In genomic region chr22:43955883-43956286, GRCh38 we compare ENCODE assay signal across 8 cellular contexts. TPM values are rescaled to one million over a fixed set of nuclear protein-coding genes. Genes with fewer than 3 reads are reported as not detected.
DNase-seq lines count a peak whose midpoint lies in the region; ATAC-seq, FAIRE-seq and TF ChIP-seq lines count a peak whose summit lies in the region.

No MANE protein-coding gene starts in this region.

- H3K4me3 Mint-ChIP-seq in activated naive CD4-positive, alpha-beta T cell treated with anti-CD3 and anti-CD28 coated beads, Interleukin-2, amount 50 U/mL, for 24 hours, result peak overlapping the region; percentile 94
- H3K4me3 Mint-ChIP-seq in naive B cell, result peak overlapping the region; percentile 92 to 100 (median 96)

- FAIRE-seq in D721Med (lab: Jason Lieb, UNC), result no peak

- peak overlapping the region; percentile 92 for H3K27ac Mint-ChIP-seq in activated naive CD4-positive, alpha-beta T cell treated with anti-CD3 and anti-CD28 coated beads, Interleukin-2, amount 50 U/mL, for 24 hours
- peak overlapping the region; percentile 92 to 99 (median 96) for H3K27ac Mint-ChIP-seq in naive B cell

- H3K4me1 Mint-ChIP-seq in activated naive CD4-positive, alpha-beta T cell treated with anti-CD3 and anti-CD28 coated beads, Interleukin-2, amount 50 U/mL, for 24 hours, result peaks cover 50% of the 10 kb centered on the region
- H3K4me1 Mint-ChIP-seq in naive B cell, result peaks cover 38 to 44% (median 40%) of the 10 kb centered on the region in 3 donors

- no peaks in the 10 kb centered on the region for H3K27me3 Mint-ChIP-seq in activated naive CD4-positive, alpha-beta T cell treated with anti-CD3 and anti-CD28 coated beads, Interleukin-2, amount 50 U/mL, for 24 hours
- H3K27me3 Mint-ChIP-seq in naive B cell, result peaks cover 0 to 15% (median 14%) of the 10 kb centered on the region in 3 donors

- peak overlapping the region; percentile 78 for H3K27ac ChIP-seq in cingulate gyrus (ENCODE audit: low read depth, low read length)

- H3K9me3 Mint-ChIP-seq in activated naive CD4-positive, alpha-beta T cell treated with anti-CD3 and anti-CD28 coated beads, Interleukin-2, amount 50 U/mL, for 24 hours, result no peaks in the 10 kb centered on the region
- H3K9me3 Mint-ChIP-seq in naive B cell, result no peaks in the 10 kb centered on the region

- no peak for TF ChIP-seq CTCF in D721Med (IDR thresholded peaks at IDR 0.05; ENCODE audit: insufficient read depth, missing control alignments)

- no peak for DNase-seq in activated naive CD4-positive, alpha-beta T cell treated with Interleukin-2 at 50 U/mL for 16 hours
- DNase-seq in NOMO-1 treated with dmso at 0.1 percent for 144 hours (lab: John Stamatoyannopoulos, UW; ENCODE audit: unreplicated experiment) (peak; percentile 73), naive B cell (peak; percentile 53), cortex of kidney (lab: John Stamatoyannopoulos, UW) (no peak), D721Med (ENCODE audit: insufficient read length, low spot score) (no peak), GM19240 (ENCODE audit: insufficient read length, low spot score) (no peak)

- ATAC-seq in naive B cell (ENCODE audit: low read depth in 2 of 2), result peak; percentile 56 to 62

- peaks cover 3% of the 10 kb centered on the region for H3K36me3 Mint-ChIP-seq in activated naive CD4-positive, alpha-beta T cell treated with anti-CD3 and anti-CD28 coated beads, Interleukin-2, amount 50 U/mL, for 24 hours
- H3K36me3 Mint-ChIP-seq in naive B cell, result peaks cover 0 to 5% of the 10 kb centered on the region in 2 donors

RNA-seq across cellular contexts. Expression of gene SAMM50, which starts 0.6 kb away (rescaled TPM):
- polyA plus RNA-seq in naive B cell (ENCODE audit: low read depth in 6 of 6), result 10 to 100 TPM; 64.0 to 96.1 (median 75.4) TPM

RNA-seq across cellular contexts. Expression of gene PNPLA3, which starts 32.3 kb away (rescaled TPM):
- polyA plus RNA-seq in naive B cell (ENCODE audit: low read depth in 6 of 6), result not detected

Comparison
In these comparisons a context has a peak if more than half of its experiments do, and no peak if none do; other contexts are left out.
1. DNase-seq: peak in NOMO-1 treated with dmso at 0.1 percent for 144 hours (single experiment) and naive B cell (single experiment); none in activated naive CD4-positive, alpha-beta T cell treated with Interleukin-2 at 50 U/mL for 16 hours (single experiment), cortex of kidney (single experiment), D721Med (single experiment) and GM19240 (single experiment).